Comparison of ENCODE assay signal across 1 cellular context in the genomic region with DNA sequence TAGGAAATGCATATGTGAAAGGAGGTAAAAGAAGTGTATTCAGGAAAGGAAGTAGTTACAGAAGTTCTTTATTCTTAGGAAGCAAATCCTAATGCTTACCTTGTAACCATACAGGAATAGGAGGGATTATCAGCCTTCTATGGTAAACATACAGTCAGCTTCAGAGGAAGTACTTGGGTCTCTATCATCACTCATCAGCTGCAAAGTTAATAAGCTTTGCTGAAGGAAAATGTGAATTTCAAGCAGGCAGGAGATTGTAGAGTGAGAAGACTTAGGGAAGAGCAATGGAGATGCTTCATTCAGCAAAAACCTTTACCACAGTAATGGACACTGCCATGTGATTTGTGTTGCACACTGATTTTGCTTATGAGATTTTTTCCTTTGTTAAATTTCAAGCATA.
TF ChIP-seq lines count a peak whose summit lies in the region.

No MANE protein-coding gene starts in this region.

TF ChIP-seq in GM12878, 131 proteins besides CTCF, POLR2A, EP300 and RAD21:
- no peak for TF ChIP-seq PAX8 (IDR thresholded peaks at IDR 0.05)
- TF ChIP-seq, protein P1, sequence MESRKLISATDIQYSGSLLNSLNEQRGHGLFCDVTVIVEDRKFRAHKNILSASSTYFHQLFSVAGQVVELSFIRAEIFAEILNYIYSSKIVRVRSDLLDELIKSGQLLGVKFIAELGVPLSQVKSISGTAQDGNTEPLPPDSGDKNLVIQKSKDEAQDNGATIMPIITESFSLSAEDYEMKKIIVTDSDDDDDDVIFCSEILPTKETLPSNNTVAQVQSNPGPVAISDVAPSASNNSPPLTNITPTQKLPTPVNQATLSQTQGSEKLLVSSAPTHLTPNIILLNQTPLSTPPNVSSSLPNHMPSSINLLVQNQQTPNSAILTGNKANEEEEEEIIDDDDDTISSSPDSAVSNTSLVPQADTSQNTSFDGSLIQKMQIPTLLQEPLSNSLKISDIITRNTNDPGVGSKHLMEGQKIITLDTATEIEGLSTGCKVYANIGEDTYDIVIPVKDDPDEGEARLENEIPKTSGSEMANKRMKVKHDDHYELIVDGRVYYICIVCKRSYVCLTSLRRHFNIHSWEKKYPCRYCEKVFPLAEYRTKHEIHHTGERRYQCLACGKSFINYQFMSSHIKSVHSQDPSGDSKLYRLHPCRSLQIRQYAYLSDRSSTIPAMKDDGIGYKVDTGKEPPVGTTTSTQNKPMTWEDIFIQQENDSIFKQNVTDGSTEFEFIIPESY (IDR thresholded peaks at IDR 0.05), result no peak
- TF ChIP-seq FOXM1 (IDR thresholded peaks at IDR 0.05; ENCODE audit: low read depth, low read length), result no peak
- TF ChIP-seq, protein P2, sequence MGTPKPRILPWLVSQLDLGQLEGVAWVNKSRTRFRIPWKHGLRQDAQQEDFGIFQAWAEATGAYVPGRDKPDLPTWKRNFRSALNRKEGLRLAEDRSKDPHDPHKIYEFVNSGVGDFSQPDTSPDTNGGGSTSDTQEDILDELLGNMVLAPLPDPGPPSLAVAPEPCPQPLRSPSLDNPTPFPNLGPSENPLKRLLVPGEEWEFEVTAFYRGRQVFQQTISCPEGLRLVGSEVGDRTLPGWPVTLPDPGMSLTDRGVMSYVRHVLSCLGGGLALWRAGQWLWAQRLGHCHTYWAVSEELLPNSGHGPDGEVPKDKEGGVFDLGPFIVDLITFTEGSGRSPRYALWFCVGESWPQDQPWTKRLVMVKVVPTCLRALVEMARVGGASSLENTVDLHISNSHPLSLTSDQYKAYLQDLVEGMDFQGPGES (IDR thresholded peaks at IDR 0.05), result no peak
- TF ChIP-seq SMAD5 (IDR thresholded peaks at IDR 0.05; ENCODE audit: low read depth), result no peak
- TF ChIP-seq BHLHE40 (IDR thresholded peaks at IDR 0.05; ENCODE audit: borderline replicate concordance in 1 of 2, low read depth in 2 of 2, low read length in 1 of 2), result no peak
- TF ChIP-seq, protein P3, sequence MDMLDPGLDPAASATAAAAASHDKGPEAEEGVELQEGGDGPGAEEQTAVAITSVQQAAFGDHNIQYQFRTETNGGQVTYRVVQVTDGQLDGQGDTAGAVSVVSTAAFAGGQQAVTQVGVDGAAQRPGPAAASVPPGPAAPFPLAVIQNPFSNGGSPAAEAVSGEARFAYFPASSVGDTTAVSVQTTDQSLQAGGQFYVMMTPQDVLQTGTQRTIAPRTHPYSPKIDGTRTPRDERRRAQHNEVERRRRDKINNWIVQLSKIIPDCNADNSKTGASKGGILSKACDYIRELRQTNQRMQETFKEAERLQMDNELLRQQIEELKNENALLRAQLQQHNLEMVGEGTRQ (IDR thresholded peaks at IDR 0.05; ENCODE audit: borderline replicate concordance, low read depth, low read length), result no peak
- TF ChIP-seq, protein P4, sequence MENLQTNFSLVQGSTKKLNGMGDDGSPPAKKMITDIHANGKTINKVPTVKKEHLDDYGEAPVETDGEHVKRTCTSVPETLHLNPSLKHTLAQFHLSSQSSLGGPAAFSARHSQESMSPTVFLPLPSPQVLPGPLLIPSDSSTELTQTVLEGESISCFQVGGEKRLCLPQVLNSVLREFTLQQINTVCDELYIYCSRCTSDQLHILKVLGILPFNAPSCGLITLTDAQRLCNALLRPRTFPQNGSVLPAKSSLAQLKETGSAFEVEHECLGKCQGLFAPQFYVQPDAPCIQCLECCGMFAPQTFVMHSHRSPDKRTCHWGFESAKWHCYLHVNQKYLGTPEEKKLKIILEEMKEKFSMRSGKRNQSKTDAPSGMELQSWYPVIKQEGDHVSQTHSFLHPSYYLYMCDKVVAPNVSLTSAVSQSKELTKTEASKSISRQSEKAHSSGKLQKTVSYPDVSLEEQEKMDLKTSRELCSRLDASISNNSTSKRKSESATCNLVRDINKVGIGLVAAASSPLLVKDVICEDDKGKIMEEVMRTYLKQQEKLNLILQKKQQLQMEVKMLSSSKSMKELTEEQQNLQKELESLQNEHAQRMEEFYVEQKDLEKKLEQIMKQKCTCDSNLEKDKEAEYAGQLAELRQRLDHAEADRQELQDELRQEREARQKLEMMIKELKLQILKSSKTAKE (IDR thresholded peaks at IDR 0.05; ENCODE audit: low read depth, poor library complexity, severe bottlenecking), result no peak
- TF ChIP-seq RELA (IDR thresholded peaks at IDR 0.05; ENCODE audit: borderline replicate concordance, partially characterized antibody), result no peak
- TF ChIP-seq, protein P5, sequence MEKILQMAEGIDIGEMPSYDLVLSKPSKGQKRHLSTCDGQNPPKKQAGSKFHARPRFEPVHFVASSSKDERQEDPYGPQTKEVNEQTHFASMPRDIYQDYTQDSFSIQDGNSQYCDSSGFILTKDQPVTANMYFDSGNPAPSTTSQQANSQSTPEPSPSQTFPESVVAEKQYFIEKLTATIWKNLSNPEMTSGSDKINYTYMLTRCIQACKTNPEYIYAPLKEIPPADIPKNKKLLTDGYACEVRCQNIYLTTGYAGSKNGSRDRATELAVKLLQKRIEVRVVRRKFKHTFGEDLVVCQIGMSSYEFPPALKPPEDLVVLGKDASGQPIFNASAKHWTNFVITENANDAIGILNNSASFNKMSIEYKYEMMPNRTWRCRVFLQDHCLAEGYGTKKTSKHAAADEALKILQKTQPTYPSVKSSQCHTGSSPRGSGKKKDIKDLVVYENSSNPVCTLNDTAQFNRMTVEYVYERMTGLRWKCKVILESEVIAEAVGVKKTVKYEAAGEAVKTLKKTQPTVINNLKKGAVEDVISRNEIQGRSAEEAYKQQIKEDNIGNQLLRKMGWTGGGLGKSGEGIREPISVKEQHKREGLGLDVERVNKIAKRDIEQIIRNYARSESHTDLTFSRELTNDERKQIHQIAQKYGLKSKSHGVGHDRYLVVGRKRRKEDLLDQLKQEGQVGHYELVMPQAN (conservative IDR thresholded peaks at IDR 0.05), result no peak
